ENCODE assay signal across 21 cellular contexts in the genomic region with DNA sequence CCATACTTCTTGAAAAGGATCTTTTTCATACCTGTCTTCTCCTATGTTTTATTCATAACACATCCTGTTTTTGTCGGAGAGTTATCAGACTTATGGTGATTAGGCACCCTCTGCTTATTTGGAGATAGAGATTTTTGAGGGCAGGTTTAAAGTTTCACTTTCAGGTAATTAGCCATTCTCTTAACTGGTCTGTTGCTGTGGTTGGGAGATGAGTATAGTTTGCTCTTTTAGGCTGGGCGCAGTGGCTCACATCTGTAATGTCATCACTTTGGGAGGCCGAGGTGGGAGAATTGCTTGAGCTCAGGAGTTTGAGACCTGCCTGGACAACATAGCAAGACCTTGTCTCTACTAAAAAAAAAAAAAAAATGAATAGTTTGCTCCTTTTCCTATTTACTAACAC. TPM values are rescaled to one million over a fixed set of nuclear protein-coding genes. Genes with fewer than 3 reads are reported as not detected.
DNase-seq lines count a peak whose midpoint lies in the region; ATAC-seq and TF ChIP-seq lines count a peak whose summit lies in the region.
"Had no signal": no experiment of that assay in that cellular context is flagged by ENCODE, and none has a peak within 500 bp of the region (broad histone marks: within the 10 kb centered on the region; RNA-seq: fewer than 3 reads in every experiment).

No MANE protein-coding gene starts in this region.

- peak overlapping the region; percentile 19 to 67 (median 46) for H3K4me3 Mint-ChIP-seq in CD4-positive, CD25-positive, alpha-beta regulatory T cell
- no peak overlapping the region for H3K4me3 Mint-ChIP-seq in activated CD4-positive, alpha-beta memory T cell treated with anti-CD3 and anti-CD28 coated beads for 36 hours
- no peak overlapping the region for H3K4me3 Mint-ChIP-seq in MCF 10A (ENCODE audit: unreplicated experiment)

- CTCF ChIA-PET in activated CD4-positive, alpha-beta memory T cell treated with anti-CD3 and anti-CD28 coated beads for 36 hours (lab: Charles Lee) = interaction anchor here (0.7 kb wide), 1 partner anchor 171 kb away, joined by 3 read pairs; no protein-coding TSS in a partner anchor
- CTCF ChIA-PET in MCF 10A (lab: Yijun Ruan, JAX) = interaction anchor here (1.2 kb wide), 1 partner anchor 10 kb away, joined by 4 read pairs; no protein-coding TSS in a partner anchor

- peak in 2 of 3 donors; percentile 41 to 83 for DNase-seq in CD4-positive, CD25-positive, alpha-beta regulatory T cell
- peak; percentile 36 for DNase-seq in activated CD4-positive, alpha-beta memory T cell treated with anti-CD3 and anti-CD28 coated beads for 36 hours
- DNase-seq in MCF 10A (ENCODE audit: unreplicated experiment) (no peak), NCI-H1417 (lab: John Stamatoyannopoulos, UW) (no peak), NCI-H187 treated with DMSO at 0.1 percent for 48 hours (lab: John Stamatoyannopoulos, UW) (no peak), NCI-H748 treated with DMSO at 0.1 percent for 48 hours (lab: John Stamatoyannopoulos, UW) (no peak)
- DNase-seq: activated effector memory CD4-positive, alpha-beta T cell treated with Interleukin-2 at 50 U/mL for 16 hours; DMS153; effector CD4-positive, alpha-beta T cell; MV-4-11; naive B cell; NCI-H2171 treated with DMSO at 0.1 percent for 48 hours; trophoblast cell; WERI-Rb-1 had no signal

- H3K36me3 ChIP-seq in CD4-positive, CD25-positive, alpha-beta regulatory T cell (ENCODE audit: control insufficient read depth, insufficient read depth, low read length) = peaks cover 80% of the 10 kb centered on the region

- no peaks in the 10 kb centered on the region for H3K9me3 Mint-ChIP-seq in CD4-positive, CD25-positive, alpha-beta regulatory T cell
- H3K9me3 Mint-ChIP-seq in activated CD4-positive, alpha-beta memory T cell treated with anti-CD3 and anti-CD28 coated beads for 36 hours = no peaks in the 10 kb centered on the region
- no peaks in the 10 kb centered on the region for H3K9me3 Mint-ChIP-seq in MCF 10A (ENCODE audit: unreplicated experiment)
- H3K9me3 Mint-ChIP-seq: naive B cell had no signal

- no peaks in the 10 kb centered on the region for H3K27me3 ChIP-seq in CD4-positive, CD25-positive, alpha-beta regulatory T cell (ENCODE audit: control insufficient read depth, insufficient read depth, low read length)
- H3K27me3 ChIP-seq: breast epithelium had no signal

- H3K9me3 ChIP-seq in CD4-positive, CD25-positive, alpha-beta regulatory T cell (ENCODE audit: control insufficient read depth in 2 of 2, low read length in 2 of 2) = no peaks in the 10 kb centered on the region
- H3K9me3 ChIP-seq: breast epithelium had no signal

- H3K4me1 Mint-ChIP-seq in CD4-positive, CD25-positive, alpha-beta regulatory T cell = peaks cover 7 to 49% (median 23%) of the 10 kb centered on the region in 4 donors
- H3K4me1 Mint-ChIP-seq in activated CD4-positive, alpha-beta memory T cell treated with anti-CD3 and anti-CD28 coated beads for 36 hours (ENCODE audit: low read depth) = peaks cover 13% of the 10 kb centered on the region
- no peaks in the 10 kb centered on the region for H3K4me1 Mint-ChIP-seq in MCF 10A (ENCODE audit: insufficient read depth, unreplicated experiment)

- H3K4me1 ChIP-seq in CD4-positive, CD25-positive, alpha-beta regulatory T cell (ENCODE audit: control insufficient read depth, insufficient read depth, low read length, poor library complexity, severe bottlenecking) = peaks cover 18% of the 10 kb centered on the region
- H3K4me1 ChIP-seq: breast epithelium had no signal

- peak; percentile 89 to 93 for ATAC-seq in CD4-positive, CD25-positive, alpha-beta regulatory T cell (ENCODE audit: low read depth in 2 of 2)
- ATAC-seq in GM18867 (IDR thresholded peaks at IDR 0.05; ENCODE audit: unreplicated experiment) (peak; percentile 93), HG02885 (IDR thresholded peaks at IDR 0.05; ENCODE audit: poor library complexity, unreplicated experiment) (peak; percentile 75)
- ATAC-seq: SK-N-SH treated with all-trans-retinoic acid at 6 μM for 48 hours had no signal

- POLR2A ChIA-PET in activated CD4-positive, alpha-beta memory T cell treated with anti-CD3 and anti-CD28 coated beads for 36 hours (lab: Charles Lee) = interaction anchor here (1.2 kb wide), 1 partner anchor 27 kb away, joined by 3 read pairs; the partner anchor contains the start of gene USP39
- POLR2A ChIA-PET in MCF 10A (lab: Yijun Ruan, JAX) = interaction anchor here (1.6 kb wide), 1 partner anchor 65 kb away, joined by 4 read pairs; no protein-coding TSS in a partner anchor

- no TSS peak for BruUV-seq in MCF 10A (replicated peaks; lab: Mats Ljungman, UMichigan)

- intact Hi-C loops in activated CD4-positive, alpha-beta memory T cell treated with anti-CD3 and anti-CD28 coated beads for 36 hours (cut with micrococcal nuclease) = no loop called here
- intact Hi-C loops in MCF 10A (cut with micrococcal nuclease) = no loop called here

- no peaks in the 10 kb centered on the region for H3K27me3 Mint-ChIP-seq in CD4-positive, CD25-positive, alpha-beta regulatory T cell
- H3K27me3 Mint-ChIP-seq in activated CD4-positive, alpha-beta memory T cell treated with anti-CD3 and anti-CD28 coated beads for 36 hours = no peaks in the 10 kb centered on the region
- H3K27me3 Mint-ChIP-seq in MCF 10A (ENCODE audit: insufficient read depth, unreplicated experiment) = no peaks in the 10 kb centered on the region
- H3K27me3 Mint-ChIP-seq: naive B cell had no signal

- peak overlapping the region; percentile 83 to 94 (median 88) for H3K27ac Mint-ChIP-seq in CD4-positive, CD25-positive, alpha-beta regulatory T cell
- H3K27ac Mint-ChIP-seq in activated CD4-positive, alpha-beta memory T cell treated with anti-CD3 and anti-CD28 coated beads for 36 hours = peak overlapping the region; percentile 69
- no peak overlapping the region for H3K27ac Mint-ChIP-seq in MCF 10A (ENCODE audit: low read depth, unreplicated experiment)

- peak overlapping the region; percentile 70 for H3K27ac ChIP-seq in CD4-positive, CD25-positive, alpha-beta regulatory T cell (ENCODE audit: insufficient read depth, low read length, poor library complexity, severe bottlenecking)
- H3K27ac ChIP-seq: breast epithelium, WERI-Rb-1 had no signal

- peak overlapping the region; percentile 59 for H3K4me3 ChIP-seq in CD4-positive, CD25-positive, alpha-beta regulatory T cell (ENCODE audit: low read depth, low read length)
- H3K4me3 ChIP-seq: breast epithelium had no signal

- H3K36me3 Mint-ChIP-seq in CD4-positive, CD25-positive, alpha-beta regulatory T cell = peaks cover 44% of the 10 kb centered on the region
- H3K36me3 Mint-ChIP-seq in activated CD4-positive, alpha-beta memory T cell treated with anti-CD3 and anti-CD28 coated beads for 36 hours = peaks cover 59% of the 10 kb centered on the region
- peaks cover 100% of the 10 kb centered on the region for H3K36me3 Mint-ChIP-seq in MCF 10A (ENCODE audit: insufficient read depth, unreplicated experiment)

- no peak for TF ChIP-seq CTCF in MCF 10A (IDR thresholded peaks at IDR 0.05; ENCODE audit: unreplicated experiment)

RNA-seq across cellular contexts. Expression of gene SFTPB, which starts 25.3 kb away (rescaled TPM):
- not detected for total RNA-seq in CD4-positive, CD25-positive, alpha-beta regulatory T cell
- not detected for polyA plus RNA-seq in CD4-positive, CD25-positive, alpha-beta regulatory T cell
- not detected for total RNA-seq in activated CD4-positive, alpha-beta memory T cell treated with anti-CD3 and anti-CD28 coated beads for 36 hours
- 0.26 and 0.32 TPM in 2 replicates for total RNA-seq in MCF 10A (2022)
- total RNA-seq: HT1080, liver, pulmonary artery endothelial cell had no signal
- polyA plus RNA-seq: liver had no signal

RNA-seq across cellular contexts. Expression of gene USP39, which starts 26.7 kb away (rescaled TPM):
- 62.6 TPM for total RNA-seq in CD4-positive, CD25-positive, alpha-beta regulatory T cell
- 10 to 100 TPM; 67.1 to 86.0 (median 74.0) TPM for polyA plus RNA-seq in CD4-positive, CD25-positive, alpha-beta regulatory T cell
- total RNA-seq in activated CD4-positive, alpha-beta memory T cell treated with anti-CD3 and anti-CD28 coated beads for 36 hours = 10 to 100 TPM; 83.2 to 83.4 TPM
- 36.7 and 43.8 TPM in 2 replicates for total RNA-seq in MCF 10A (2022)

RNA-seq across cellular contexts. Expression of gene C2orf68, which starts 30.9 kb away (rescaled TPM):
- 43.9 TPM for total RNA-seq in CD4-positive, CD25-positive, alpha-beta regulatory T cell
- polyA plus RNA-seq in CD4-positive, CD25-positive, alpha-beta regulatory T cell = 10 to 100 TPM; 17.4 to 20.6 (median 18.7) TPM
- total RNA-seq in activated CD4-positive, alpha-beta memory T cell treated with anti-CD3 and anti-CD28 coated beads for 36 hours = 10 to 100 TPM; 36.3 to 39.1 TPM
- total RNA-seq in MCF 10A (2022) = 34.3 and 35.5 TPM in 2 replicates

RNA-seq across cellular contexts. Expression of gene TMEM150A, which starts 40.2 kb away (rescaled TPM):
- total RNA-seq in CD4-positive, CD25-positive, alpha-beta regulatory T cell = 4.9 TPM
- 10 to 100 TPM in 1 of 4 donors, 1 to 10 TPM in 3; 8.0 to 11.3 (median 9.1) TPM for polyA plus RNA-seq in CD4-positive, CD25-positive, alpha-beta regulatory T cell
- total RNA-seq in activated CD4-positive, alpha-beta memory T cell treated with anti-CD3 and anti-CD28 coated beads for 36 hours = 1 to 10 TPM; 1.2 to 1.6 TPM
- 12.5 and 14.5 TPM in 2 replicates for total RNA-seq in MCF 10A (2022)

RNA-seq across cellular contexts. Expression of gene RNF181, which starts 47.2 kb away (rescaled TPM):
- total RNA-seq in CD4-positive, CD25-positive, alpha-beta regulatory T cell = 47.0 TPM
- 100 to 1,000 TPM; 233 to 297 (median 251) TPM for polyA plus RNA-seq in CD4-positive, CD25-positive, alpha-beta regulatory T cell
- total RNA-seq in activated CD4-positive, alpha-beta memory T cell treated with anti-CD3 and anti-CD28 coated beads for 36 hours = 100 to 1,000 TPM; 120 to 124 TPM
- 125 and 215 TPM in 2 replicates for total RNA-seq in MCF 10A (2022)

Comparison
In these comparisons a context has a peak if more than half of its experiments do, and no peak if none do; other contexts are left out.
1. DNase-seq: peak in CD4-positive, CD25-positive, alpha-beta regulatory T cell (2 of 3) and activated CD4-positive, alpha-beta memory T cell treated with anti-CD3 and anti-CD28 coated beads for 36 hours (single experiment); none in MCF 10A (single experiment), NCI-H1417 (0 of 3), NCI-H187 treated with DMSO at 0.1 percent for 48 hours (single experiment) and NCI-H748 treated with DMSO at 0.1 percent for 48 hours (single experiment).
2. H3K4me3 Mint-ChIP-seq: peak in CD4-positive, CD25-positive, alpha-beta regulatory T cell (4 of 4); none in activated CD4-positive, alpha-beta memory T cell treated with anti-CD3 and anti-CD28 coated beads for 36 hours (single experiment) and MCF 10A (single experiment).
3. Peak in every context shown above with its lines, with median percentiles within 50 percentile points of each other: ATAC-seq.